Comparison of ENCODE assay signal across 16 cellular contexts in the genomic region with DNA sequence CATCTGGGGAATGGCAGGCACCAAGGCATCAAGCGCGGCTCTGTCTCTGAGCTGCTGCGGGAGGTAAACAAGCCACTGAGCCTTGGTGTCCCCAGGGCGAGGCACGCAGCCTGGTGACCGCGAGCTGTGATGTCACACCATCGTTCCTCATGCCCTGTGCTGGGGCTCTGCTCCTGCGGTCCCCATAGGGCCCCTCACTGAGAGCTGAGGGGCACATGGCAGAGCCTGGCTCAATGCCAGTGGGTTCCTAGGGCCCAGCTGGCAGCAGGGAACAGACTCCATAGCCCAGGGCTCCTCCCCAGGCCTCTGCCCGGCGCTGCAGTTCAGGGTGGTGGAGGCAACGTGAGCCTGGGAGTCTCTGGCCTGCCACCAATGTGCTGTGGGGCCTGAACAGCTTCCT. TPM values are rescaled to one million over a fixed set of nuclear protein-coding genes. Genes with fewer than 3 reads are reported as not detected.
"Had no signal": no experiment of that assay in that cellular context is flagged by ENCODE, and none has a peak within 500 bp of the region (broad histone marks: within the 10 kb centered on the region; RNA-seq: fewer than 3 reads in every experiment).

No MANE protein-coding gene starts in this region.

- DNase-seq: activated CD4-positive, alpha-beta T cell treated with anti-CD3 and anti-CD28 coated beads for 48 hours; activated CD8-positive, alpha-beta memory T cell treated with anti-CD3 and anti-CD28 coated beads, Interleukin-2, amount 50 U/mL, for 48 hours; activated CD8-positive, alpha-beta T cell treated with anti-CD3 and anti-CD28 coated beads, Interleukin-2, amount 10 ng/mL, durations not matched to agents 7 days and 5 days; activated naive CD4-positive, alpha-beta T cell; activated naive CD8-positive, alpha-beta T cell treated with anti-CD3 and anti-CD28 coated beads, Interleukin-2, amount 50 U/mL, for 24 hours; immature natural killer cell; midbrain; naive B cell had no signal

- H3K4me3 ChIP-seq: esophagus muscularis mucosa, lung, right atrium auricular region, stomach had no signal

- ATAC-seq: activated CD8-positive, alpha-beta T cell treated with anti-CD3 and anti-CD28 coated beads, Interleukin-2, amount 10 ng/mL, durations not matched to agents 7 days and 5 days; activated naive CD8-positive, alpha-beta T cell treated with anti-CD3 and anti-CD28 coated beads, Interleukin-2, amount 50 U/mL, for 24 hours; WTC11 had no signal

- H3K27me3 ChIP-seq: esophagus muscularis mucosa, right atrium auricular region, stomach had no signal

- H3K27ac ChIP-seq: right atrium auricular region had no signal

- H3K9me3 ChIP-seq: esophagus muscularis mucosa, right atrium auricular region, stomach had no signal

RNA-seq across cellular contexts. Expression of a gene that starts 22.6 kb away (rescaled TPM):
- total RNA-seq: activated CD8-positive, alpha-beta T cell treated with anti-CD3 and anti-CD28 coated beads, Interleukin-2, amount 10 ng/mL, durations not matched to agents 7 days and 5 days; astrocyte; fibroblast of villous mesenchyme; left cardiac atrium; right atrium auricular region had no signal
